Comparison of ENCODE assay signal across 8 cellular contexts in the genomic region with DNA sequence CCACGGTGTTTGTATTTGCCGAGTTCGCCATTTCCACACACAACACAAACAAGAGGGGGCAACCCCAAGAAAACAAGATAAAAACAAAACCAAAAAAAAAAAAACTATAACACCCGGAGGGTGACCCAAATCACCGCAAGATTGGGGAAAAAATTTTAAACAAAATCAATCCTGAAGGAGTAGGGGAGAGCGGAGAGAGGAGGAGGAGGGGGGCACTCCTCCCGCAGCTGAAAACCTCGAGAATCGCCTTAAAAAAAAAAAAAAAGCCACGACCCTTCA. TPM values are rescaled to one million over a fixed set of nuclear protein-coding genes. Genes with fewer than 3 reads are reported as not detected.
DNase-seq lines count a peak whose midpoint lies in the region; ATAC-seq, FAIRE-seq and TF ChIP-seq lines count a peak whose summit lies in the region.

No MANE protein-coding gene starts in this region.

- DNase-seq in left ventricle myocardium inferior (no peak), left ventricle myocardium superior (no peak), K562 (ENCODE audit: extremely low read depth in 1 of 4, low spot score in 3 of 4) (no peak), mesenchymal stem cell (no peak), vagina (ENCODE audit: extremely low spot score in 2 of 2) (no peak), activated gamma-delta T cell treated with Interleukin-2 at 50 U/mL for 16 hours (no peak), NCI-H2081 treated with DMSO at 0.1 percent for 48 hours (lab: John Stamatoyannopoulos, UW) (no peak)

- H3K36me3 ChIP-seq in left ventricle myocardium inferior (peaks cover 9% of the 10 kb centered on the region), K562 (ENCODE audit: control insufficient read depth, insufficient read depth, low read length) (peaks cover 16% of the 10 kb centered on the region), mesenchymal stem cell (ENCODE audit: control insufficient read depth in 1 of 2, insufficient read depth in 2 of 2, low read depth in 1 of 2, low read length in 2 of 2) (peaks cover 4 to 13% of the 10 kb centered on the region in 2 experiments), vagina (peaks cover 0 to 9% of the 10 kb centered on the region in 2 donors)

- no TSS peak for BruUV-seq in K562 (replicated peaks; lab: Mats Ljungman, UMichigan)

- peak overlapping the region; percentile 94 to 95 for H3K18ac ChIP-seq in mesenchymal stem cell (ENCODE audit: low read depth in 1 of 2, low read length in 2 of 2)

- peak overlapping the region; percentile 72 for H4K8ac ChIP-seq in mesenchymal stem cell (ENCODE audit: low read length)

- H3K79me1 ChIP-seq in mesenchymal stem cell (replicated peaks; ENCODE audit: low read length, poor library complexity, severe bottlenecking): peaks cover 5% of the 10 kb centered on the region

- H3K4me1 ChIP-seq in left ventricle myocardium inferior (peaks cover 36% of the 10 kb centered on the region), K562 (replicated peaks in 1 of 2; ENCODE audit: control insufficient read depth in 2 of 2, insufficient read depth in 2 of 2, low read length in 2 of 2) (peaks cover 3 to 17% of the 10 kb centered on the region in 2 experiments), mesenchymal stem cell (ENCODE audit: control insufficient read depth, insufficient read depth, low read depth, low read length) (peaks cover 5% of the 10 kb centered on the region), vagina (peaks cover 23% of the 10 kb centered on the region)

- peak overlapping the region; percentile 44 for H2BK5ac ChIP-seq in mesenchymal stem cell (ENCODE audit: low read depth, low read length, poor library complexity, severe bottlenecking)

- no peaks in the 10 kb centered on the region for H3K9me3 ChIP-seq in left ventricle myocardium inferior (replicated peaks)
- H3K9me3 ChIP-seq in K562 (replicated peaks; ENCODE audit: control insufficient read depth, insufficient read depth, low read depth, low read length): no peaks in the 10 kb centered on the region
- no peaks in the 10 kb centered on the region for H3K9me3 ChIP-seq in mesenchymal stem cell (ENCODE audit: control insufficient read depth, low read length)
- H3K9me3 ChIP-seq in vagina: no peaks in the 10 kb centered on the region

- POLR2A ChIA-PET in K562 (lab: Yijun Ruan, JAX): interaction anchor here (0.8 to 1.8 kb wide), 5 partner anchors 17 to 314 kb away, joined by 3 to 9 read pairs (median 6); a partner anchor contains a TSS

- TF ChIP-seq RAD21 in K562 (CRISPR knock-in tag; conservative IDR thresholded peaks at IDR 0.05 in 1 of 2, IDR thresholded peaks at IDR 0.05 in 1 of 2): no peak

- TF ChIP-seq EP300 in K562 (IDR thresholded peaks at IDR 0.05; ENCODE audit: low read length): no peak

- peak overlapping the region; percentile 7 for H2BK15ac ChIP-seq in mesenchymal stem cell (ENCODE audit: low read depth, poor library complexity, severe bottlenecking)

- 0% methylated on average over 2 of the region's 10 CpGs for WGBS in K562 (ENCODE audit: insufficient coverage, low coverage, missing lambda C conversion rate)
- 0% methylated on average over 10 of the region's 10 CpGs for WGBS in mesenchymal stem cell

- FAIRE-seq in K562 (lab: Jason Lieb, UNC): no peak

- H2AFZ ChIP-seq in K562 (ENCODE audit: low read depth, low read length) (no peak overlapping the region), mesenchymal stem cell (ENCODE audit: low read depth, low read length) (no peak overlapping the region)

- H4K20me1 ChIP-seq in K562 (replicated peaks; ENCODE audit: control insufficient read depth, insufficient read depth, low read length): no peaks in the 10 kb centered on the region

- H2BK120ac ChIP-seq in mesenchymal stem cell (ENCODE audit: low read depth, low read length): peak overlapping the region; percentile 73

- peak overlapping the region; percentile 96 for H3K27ac ChIP-seq in left ventricle myocardium inferior (replicated peaks)
- peak overlapping the region; percentile 89 for H3K27ac ChIP-seq in K562 (ENCODE audit: extremely low read depth, low read depth, low read length)
- H3K27ac ChIP-seq in mesenchymal stem cell (ENCODE audit: low read length, poor library complexity, severe bottlenecking): peak overlapping the region; percentile 93
- H3K27ac ChIP-seq in vagina: peak overlapping the region; percentile 98

- CTCF ChIA-PET in K562 (lab: Yijun Ruan, JAX; ENCODE audit: low intra/inter-chr PET ratio): no interaction called here

- peak overlapping the region; percentile 61 for H4K91ac ChIP-seq in mesenchymal stem cell (ENCODE audit: low read length)

- TF ChIP-seq CTCF in left ventricle myocardium inferior (IDR thresholded peaks at IDR 0.05; ENCODE audit: borderline replicate concordance) (no peak), K562 (IDR thresholded peaks at IDR 0.05 in 2 of 3, conservative IDR thresholded peaks at IDR 0.05 in 1 of 3; ENCODE audit: insufficient read depth in 2 of 3, low read depth in 1 of 3, low read length in 3 of 3) (no peak), vagina (IDR thresholded peaks at IDR 0.05) (no peak)

- H3K27me3 ChIP-seq in left ventricle myocardium inferior (ENCODE audit: low read depth) (no peaks in the 10 kb centered on the region), K562 (ENCODE audit: control insufficient read depth in 2 of 2, insufficient read depth in 2 of 2, low read length in 2 of 2) (no peaks in the 10 kb centered on the region), mesenchymal stem cell (ENCODE audit: control insufficient read depth in 1 of 2, insufficient read depth in 1 of 2, low read length in 2 of 2) (no peaks in the 10 kb centered on the region), vagina (no peaks in the 10 kb centered on the region)

- no peak overlapping the region for H3K23ac ChIP-seq in mesenchymal stem cell (ENCODE audit: low read length in 2 of 2)

- no peaks in the 10 kb centered on the region for H3K9me1 ChIP-seq in K562 (ENCODE audit: control insufficient read depth, insufficient read depth, low read length)

- H2BK12ac ChIP-seq in mesenchymal stem cell (ENCODE audit: low read length in 2 of 2): no peak overlapping the region

- H3K4me2 ChIP-seq in K562 (ENCODE audit: insufficient read depth, low read length): peak overlapping the region; percentile 64; the same call in 1 of the 2 replicates
- H3K4me2 ChIP-seq in mesenchymal stem cell (ENCODE audit: low read length, poor library complexity, severe bottlenecking): peak overlapping the region; percentile 59

- intact Hi-C loops in left ventricle myocardium inferior (cut with micrococcal nuclease): no loop called here
- intact Hi-C loops in left ventricle myocardium superior (cut with micrococcal nuclease): no loop called here
- intact Hi-C loops in K562 (cut with micrococcal nuclease): loop anchor here (5.0 kb wide), 1 partner anchor 207 kb away; no protein-coding TSS in a partner anchor
- intact Hi-C loops in vagina (cut with DNase I): no loop called here

- no peak for TF ChIP-seq POLR2A in K562 (conservative IDR thresholded peaks at IDR 0.05)
- no peak for TF ChIP-seq POLR2A in vagina (IDR thresholded peaks at IDR 0.05)

- H3K9ac ChIP-seq in K562 (ENCODE audit: insufficient read depth in 1 of 2, low read depth in 2 of 2, low read length in 2 of 2) (peak overlapping the region; percentile 80 to 92), mesenchymal stem cell (ENCODE audit: low read length) (peak overlapping the region; percentile 99)

- H3K4ac ChIP-seq in mesenchymal stem cell (ENCODE audit: low read depth in 1 of 2, low read length in 2 of 2): peak overlapping the region in 1 of 2 experiments; percentile 60

- ATAC-seq in left ventricle myocardium superior (no peak), K562 (no peak), HG03139 (IDR thresholded peaks at IDR 0.05; ENCODE audit: unreplicated experiment) (no peak)

- H2AK5ac ChIP-seq in mesenchymal stem cell (ENCODE audit: low read length, severe bottlenecking): no peak overlapping the region

- in situ Hi-C loops in K562 (cut with MboI): no loop called here

- H3K14ac ChIP-seq in mesenchymal stem cell (ENCODE audit: low read length in 2 of 2): peak overlapping the region in 1 of 2 experiments; percentile 74

- H3K79me2 ChIP-seq in K562 (ENCODE audit: control insufficient read depth, insufficient read depth, low read length): peaks cover 55% of the 10 kb centered on the region

- peak overlapping the region; percentile 80 for H3K4me3 ChIP-seq in left ventricle myocardium inferior
- peak overlapping the region; percentile 67 for H3K4me3 ChIP-seq in K562
- H3K4me3 ChIP-seq in mesenchymal stem cell (ENCODE audit: insufficient read depth in 1 of 2, low read depth in 1 of 2, low read length in 2 of 2): peak overlapping the region; percentile 84 to 91
- peak overlapping the region; percentile 83 to 85 for H3K4me3 ChIP-seq in vagina

RNA-seq across cellular contexts. Expression of a gene that starts 0.3 kb away (rescaled TPM):
- total RNA-seq in left ventricle myocardium inferior (20.8 TPM), left ventricle myocardium superior (18.9 TPM), K562 (2014; rRNA removed) (14.4 and 14.7 TPM in 2 replicates), K562 (2014; rRNA removed; fragmentation: Illumina TruSeq; extraction: Trizol) (18.5 and 21.2 TPM in 2 replicates), K562 (2015; rRNA removed; fragmentation: Illumina TruSeq; extraction: Trizol) (16.4 and 18.0 TPM in 2 replicates), K562 (2021) (20.9 and 22.8 TPM in 2 replicates), vagina (21.6 TPM)
- 13.8 and 20.8 TPM in 2 replicates for total RNA-seq in K562 (2011; cell fraction: chromatin; rRNA removed; ENCODE audit: low replicate concordance)
- 3.3 and 5.3 TPM in 2 replicates for total RNA-seq in K562 (2011; cell fraction: nucleolus; rRNA removed)
- total RNA-seq in K562 (2011; cell fraction: nucleoplasm; rRNA removed): 8.1 and 12.6 TPM in 2 replicates
- polyA plus RNA-seq in K562 (2011; rRNA removed) (21.9 and 23.6 TPM in 2 replicates), K562 (2014; fragmentation: Illumina TruSeq; extraction: Trizol) (13.0 and 14.6 TPM in 2 replicates), K562 (2014; fragmentation: Nextera tagmentation; extraction: Ambion mirVana) (1 to 10 TPM; 3.4 to 5.2 TPM), K562 (2014; rRNA removed) (12.9 and 15.5 TPM in 2 replicates)
- polyA plus RNA-seq in K562 (2011; cell fraction: cytosol; rRNA removed): 15.7 and 21.9 TPM in 2 replicates
- polyA plus RNA-seq in K562 (2011; cell fraction: nucleus; rRNA removed): 12.3 and 14.5 TPM in 2 replicates
- 8.3 and 10.1 TPM in 2 replicates for polyA plus RNA-seq in K562 (2012)
- polyA minus RNA-seq in K562 (2011; rRNA and poly(A)+ RNA removed): 44.1 and 54.7 TPM in 2 replicates
- 18.2 and 35.0 TPM in 2 replicates for polyA minus RNA-seq in K562 (2011; cell fraction: cytosol; rRNA and poly(A)+ RNA removed)
- 4.4 and 8.8 TPM in 2 replicates for polyA minus RNA-seq in K562 (2011; cell fraction: nucleus; rRNA and poly(A)+ RNA removed)
- 18.2 TPM for polyA plus RNA-seq in mesenchymal stem cell (2013, experiment 1 of 2)
- 19.9 TPM for polyA plus RNA-seq in mesenchymal stem cell (2013, experiment 2 of 2)
